ENCODE assay signal across 28 cellular contexts in the genomic region with DNA sequence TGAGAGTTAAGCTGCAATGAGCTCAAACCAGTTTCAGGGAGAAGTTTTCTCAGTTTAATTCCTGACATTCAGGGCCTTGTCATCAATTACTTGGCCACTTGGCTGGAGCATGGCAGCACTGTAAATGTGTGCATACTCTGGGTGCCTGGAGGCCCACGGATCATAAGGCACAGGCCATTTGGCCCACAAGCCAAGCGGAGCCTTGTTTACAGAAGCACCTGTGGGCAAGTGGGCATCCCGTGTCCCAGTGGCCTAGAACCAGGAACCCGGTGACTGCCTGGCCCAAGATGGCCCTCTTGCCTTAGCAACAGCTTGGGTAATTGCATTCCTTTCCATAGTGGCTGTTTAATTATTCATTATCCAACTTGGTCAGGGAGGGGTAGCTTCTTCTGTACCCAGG.
"Had no signal": no experiment of that assay in that cellular context is flagged by ENCODE, and none has a peak within 500 bp of the region (broad histone marks: within the 10 kb centered on the region; RNA-seq: fewer than 3 reads in every experiment).

No MANE protein-coding gene starts in this region.

- ATAC-seq: activated CD4-positive, CD25-positive, alpha-beta regulatory T cell treated with anti-CD3 and anti-CD28 coated beads, Interleukin-2, amount 50 U/mL, for 24 hours; activated CD8-positive, alpha-beta T cell treated with anti-CD3 and anti-CD28 coated beads for 36 hours; activated T-cell treated with anti-CD3 and anti-CD28 coated beads, Interleukin-2, amount 50 U/mL, for 4 hours; activated T-helper 17 cell treated with anti-CD3 and anti-CD28 coated beads, Interleukin-2, amount 50 U/mL, for 72 hours; effector memory CD8-positive, alpha-beta T cell; foreskin keratinocyte; gastrocnemius medialis; T-helper 17 cell had no signal

- H3K27me3 ChIP-seq: brain microvascular endothelial cell, esophagus muscularis mucosa, foreskin keratinocyte, gastrocnemius medialis had no signal

- DNase-seq: activated B cell treated with CpG ODN at 0.5 μM for 24 hours; activated CD4-positive, alpha-beta T cell treated with anti-CD3 and anti-CD28 coated beads for 48 hours; activated CD4-positive, alpha-beta T cell treated with anti-CD3 and anti-CD28 coated beads, Interleukin-2, amount 50 U/mL, for 1 hour; activated CD4-positive, alpha-beta T cell treated with anti-CD3 and anti-CD28 coated beads, Interleukin-2, amount 50 U/mL, for 48 hours; activated CD8-positive, alpha-beta memory T cell treated with anti-CD3 and anti-CD28 coated beads for 24 hours; activated CD8-positive, alpha-beta T cell treated with anti-CD3 and anti-CD28 coated beads for 36 hours; activated effector memory CD4-positive, alpha-beta T cell treated with Interleukin-2 at 50 U/mL for 16 hours; activated gamma-delta T cell treated with Interleukin-2 at 50 U/mL for 16 hours; activated naive CD4-positive, alpha-beta T cell treated with anti-CD3 and anti-CD28 coated beads, Interleukin-2, amount 50 U/mL, for 16 hours; activated naive CD4-positive, alpha-beta T cell treated with Interleukin-2 at 50 U/mL for 16 hours; activated T-cell treated with anti-CD3 and anti-CD28 coated beads, Interleukin-2, amount 50 U/mL, for 4 hours; amniotic stem cell; anterior cingulate cortex; brain microvascular endothelial cell; cortex of kidney; dermis blood vessel endothelial cell; effector CD4-positive, alpha-beta T cell; effector memory CD8-positive, alpha-beta T cell; erythroblast; foreskin keratinocyte; gastrocnemius medialis; T-helper 1 cell; T-helper 17 cell; T1000; WERI-Rb-1 had no signal

- H3K4me1 ChIP-seq: foreskin keratinocyte had no signal

- H3K36me3 ChIP-seq: brain microvascular endothelial cell, esophagus muscularis mucosa, gastrocnemius medialis, WERI-Rb-1 had no signal

- H3K9me3 ChIP-seq: gastrocnemius medialis had no signal

- H3K27ac ChIP-seq: brain microvascular endothelial cell, esophagus muscularis mucosa, foreskin keratinocyte, WERI-Rb-1 had no signal

- H3K4me3 ChIP-seq: esophagus muscularis mucosa, gastrocnemius medialis had no signal
